1 cellular context compared by ENCODE assay signal in genomic region chr16:29848420-29849297, GRCh38.
TF ChIP-seq lines count a peak whose summit lies in the region.

No MANE protein-coding gene starts in this region.

TF ChIP-seq in HepG2, 621 proteins besides CTCF, POLR2A, EP300 and RAD21 (continued from another document and continues in another):
- TF ChIP-seq NPAS2 (CRISPR knock-in tag; IDR thresholded peaks at IDR 0.05; ENCODE audit: borderline replicate concordance) (no peak), CSRNP2 (CRISPR knock-in tag; conservative IDR thresholded peaks at IDR 0.05; ENCODE audit: low read depth) (no peak), ZNF570 (CRISPR knock-in tag; IDR thresholded peaks at IDR 0.05; ENCODE audit: borderline replicate concordance) (no peak), EED (CRISPR knock-in tag; IDR thresholded peaks at IDR 0.05) (no peak), ZSCAN31 (CRISPR knock-in tag; IDR thresholded peaks at IDR 0.05; ENCODE audit: low read depth) (0 out of 2 replicates have a peak, but pooled peaks have one; percentile 68), ZNF143 (CRISPR knock-in tag; IDR thresholded peaks at IDR 0.05) (peak; percentile 49; the same call in 1 of the 2 replicates), ZNF574 (CRISPR knock-in tag; IDR thresholded peaks at IDR 0.05) (peak; percentile 61), GATA4 (IDR thresholded peaks at IDR 0.05; ENCODE audit: borderline replicate concordance, low read depth) (no peak), ARID4A (CRISPR knock-in tag; IDR thresholded peaks at IDR 0.05; ENCODE audit: borderline replicate concordance) (peak; percentile 23; the same call in 1 of the 2 replicates), NFKBIZ (CRISPR knock-in tag; IDR thresholded peaks at IDR 0.05) (peak; percentile 40; the same call in 1 of the 2 replicates), RBAK (CRISPR knock-in tag; IDR thresholded peaks at IDR 0.05) (no peak), ZUFSP (CRISPR knock-in tag; IDR thresholded peaks at IDR 0.05; ENCODE audit: borderline replicate concordance) (no peak), ZNF225 (CRISPR knock-in tag; IDR thresholded peaks at IDR 0.05) (0 out of 2 replicates have a peak, but pooled peaks have one; percentile 51), KAT7 (CRISPR knock-in tag; IDR thresholded peaks at IDR 0.05; ENCODE audit: borderline replicate concordance) (no peak), SMAD3 (CRISPR knock-in tag; IDR thresholded peaks at IDR 0.05) (0 out of 2 replicates have a peak, but pooled peaks have one; percentile 63), ATRX (CRISPR knock-in tag; IDR thresholded peaks at IDR 0.05; ENCODE audit: borderline replicate concordance) (no peak), ZNF274 (CRISPR knock-in tag; IDR thresholded peaks at IDR 0.05) (0 out of 2 replicates have a peak, but pooled peaks have one; percentile 33), MEF2D (CRISPR knock-in tag; IDR thresholded peaks at IDR 0.05) (no peak), POGZ (CRISPR knock-in tag; IDR thresholded peaks at IDR 0.05) (no peak), ARID3A (IDR thresholded peaks at IDR 0.05; ENCODE audit: low read depth, low read length) (no peak), ZNF792 (CRISPR knock-in tag; IDR thresholded peaks at IDR 0.05) (no peak), ZNF441 (CRISPR knock-in tag; IDR thresholded peaks at IDR 0.05; ENCODE audit: borderline replicate concordance) (no peak), ZSCAN5A (CRISPR knock-in tag; IDR thresholded peaks at IDR 0.05; ENCODE audit: borderline replicate concordance) (no peak), ZNF549 (CRISPR knock-in tag; IDR thresholded peaks at IDR 0.05) (no peak), ZNF609 (CRISPR knock-in tag; IDR thresholded peaks at IDR 0.05; ENCODE audit: borderline replicate concordance) (peak; percentile 29; the same call in 1 of the 2 replicates), MAX (IDR thresholded peaks at IDR 0.05) (no peak; the same call in 1 of the 2 replicates), RXRB (CRISPR knock-in tag; IDR thresholded peaks at IDR 0.05; ENCODE audit: borderline replicate concordance) (peak; percentile 57; the same call in 1 of the 2 replicates), CEBPG (CRISPR knock-in tag; IDR thresholded peaks at IDR 0.05) (peak; percentile 72), HNRNPLL (IDR thresholded peaks at IDR 0.05; ENCODE audit: low read depth, low read length, poor library complexity, severe bottlenecking) (peak; percentile 30), MTF2 (CRISPR knock-in tag; IDR thresholded peaks at IDR 0.05; ENCODE audit: borderline replicate concordance) (no peak), TRIM24 (CRISPR knock-in tag; IDR thresholded peaks at IDR 0.05) (no peak), ZNF746 (CRISPR knock-in tag; IDR thresholded peaks at IDR 0.05) (no peak), ZNF564 (CRISPR knock-in tag; IDR thresholded peaks at IDR 0.05) (no peak), ZNF446 (CRISPR knock-in tag; IDR thresholded peaks at IDR 0.05) (no peak), PRDM10 (CRISPR knock-in tag; IDR thresholded peaks at IDR 0.05; ENCODE audit: low read depth) (peak; percentile 66; the same call in 1 of the 2 replicates)
